Comparison of ENCODE assay signal across 19 cellular contexts in genomic region chr16:85426806-85427205, GRCh38.
DNase-seq lines count a peak whose midpoint lies in the region; ATAC-seq, FAIRE-seq and TF ChIP-seq lines count a peak whose summit lies in the region.
"Had no signal": no experiment of that assay in that cellular context is flagged by ENCODE, and none has a peak within 500 bp of the region (broad histone marks: within the 10 kb centered on the region; RNA-seq: fewer than 3 reads in every experiment).

No MANE protein-coding gene starts in this region.

- no peak overlapping the region for H3K9ac ChIP-seq in H1 (replicated peaks in 1 of 4; ENCODE audit: extremely low read depth in 1 of 4, low read depth in 3 of 4, low read length in 3 of 4)

- H3K27me3 ChIP-seq in right atrium auricular region (no peaks in the 10 kb centered on the region), H1 (replicated peaks in 1 of 4; ENCODE audit: control insufficient read depth in 3 of 4, extremely low read depth in 1 of 4, insufficient read depth in 3 of 4, low read length in 3 of 4) (no peaks in the 10 kb centered on the region), aorta (ENCODE audit: control insufficient read depth in 1 of 2, insufficient read depth in 2 of 2, low read length in 1 of 2) (no peaks in the 10 kb centered on the region)
- H3K27me3 ChIP-seq: SJCRH30 had no signal

- 0 out of 2 replicates have a peak overlapping the region, but pooled peaks have one; percentile 82 for H2AK5ac ChIP-seq in H1 (ENCODE audit: low read depth, low read length)

- no peak overlapping the region for H3K56ac ChIP-seq in H1 (replicated peaks; ENCODE audit: insufficient read length, low read depth, low read length)

- no peak overlapping the region for H4K5ac ChIP-seq in H1 (ENCODE audit: insufficient read length, low read depth, low read length)

- H3K4me3 ChIP-seq in right atrium auricular region (no peak overlapping the region), H1 (ENCODE audit: extremely low read depth in 1 of 4, insufficient read depth in 2 of 4, low read depth in 3 of 4, low read length in 4 of 4) (no peak overlapping the region), aorta (ENCODE audit: low read length in 2 of 2) (no peak overlapping the region), OCI-LY7 (ENCODE audit: low read depth, low read length, poor library complexity, severe bottlenecking) (no peak overlapping the region)
- H3K4me3 ChIP-seq: PC-9, SJCRH30 had no signal

- H3K4me1 ChIP-seq in right atrium auricular region (no peaks in the 10 kb centered on the region), H1 (replicated peaks in 1 of 4; ENCODE audit: control insufficient read depth in 3 of 4, insufficient read depth in 4 of 4, low read length in 3 of 4) (peaks cover 0 to 18% (median 4%) of the 10 kb centered on the region in 4 experiments; a peak in 5 of 7 replicates), aorta (ENCODE audit: control insufficient read depth in 1 of 2, insufficient read depth in 2 of 2, low read length in 2 of 2) (no peaks in the 10 kb centered on the region), OCI-LY7 (ENCODE audit: insufficient read depth, low read length, poor library complexity, severe bottlenecking) (no peaks in the 10 kb centered on the region)
- H3K4me1 ChIP-seq: SJCRH30 had no signal

- no peak overlapping the region for H2BK5ac ChIP-seq in H1 (ENCODE audit: low read depth, low read length)

- no peak overlapping the region for H3K4ac ChIP-seq in H1 (replicated peaks; ENCODE audit: insufficient read length, low read depth, low read length)

- TF ChIP-seq CTCF in right atrium auricular region (IDR thresholded peaks at IDR 0.05) (no peak), H1 (IDR thresholded peaks at IDR 0.05; ENCODE audit: control extremely low read depth in 1 of 3, insufficient read depth in 1 of 3, low read depth in 1 of 3, low read length in 3 of 3) (no peak), OCI-LY7 (conservative IDR thresholded peaks at IDR 0.05; ENCODE audit: low read length) (no peak)

- no peak overlapping the region for H3K4me2 ChIP-seq in H1 (ENCODE audit: insufficient read depth in 1 of 2, low read depth in 2 of 2, low read length in 2 of 2)
- no peak overlapping the region for H3K4me2 ChIP-seq in OCI-LY7 (ENCODE audit: low read length)
- H3K4me2 ChIP-seq: PC-9 had no signal

- no peaks in the 10 kb centered on the region for H3K79me1 ChIP-seq in H1 (ENCODE audit: low read depth, low read length)

- FAIRE-seq in H1 (lab: Jason Lieb, UNC): no peak
- FAIRE-seq: G401.6, H54 had no signal

- no peak overlapping the region for H2BK15ac ChIP-seq in H1 (ENCODE audit: low read length)

- no peak for TF ChIP-seq POLR2A in H1 (IDR thresholded peaks at IDR 0.05; ENCODE audit: control extremely low read depth in 1 of 2, low read depth in 2 of 2, low read length in 2 of 2)

- H4K20me1 ChIP-seq in H1 (replicated peaks in 1 of 2; ENCODE audit: control insufficient read depth in 1 of 2, insufficient read depth in 2 of 2, low read length in 2 of 2) (peaks cover 1 to 4% of the 10 kb centered on the region in 2 experiments), OCI-LY7 (ENCODE audit: insufficient read depth, low read length) (no peaks in the 10 kb centered on the region)

- intact Hi-C loops in Right ventricle myocardium superior (cut with DNase I): no loop called here
- intact Hi-C loops in aorta (cut with DNase I): loop anchor here (10.0 kb wide), 3 partner anchors 122 to 312 kb away; partner anchors contain the start of gene CIBAR2 (in 1 of the 2)
- intact Hi-C loops in OCI-LY7 (cut with micrococcal nuclease; ENCODE audit: unreplicated experiment): loop anchor here (5.0 kb wide), 1 partner anchor 175 kb away; no protein-coding TSS in a partner anchor

- H2BK120ac ChIP-seq in H1 (replicated peaks; ENCODE audit: low read depth, low read length): no peak overlapping the region

- no peaks in the 10 kb centered on the region for H3K9me2 ChIP-seq in OCI-LY7 (ENCODE audit: insufficient read depth, low read length)

- H3K27ac ChIP-seq in right atrium auricular region (no peak overlapping the region), H1 (ENCODE audit: low read depth, low read length) (no peak overlapping the region), aorta (ENCODE audit: low read depth in 1 of 2, low read length in 2 of 2) (no peak overlapping the region), OCI-LY7 (ENCODE audit: low read depth, low read length, poor library complexity, severe bottlenecking) (no peak overlapping the region)
- H3K27ac ChIP-seq: 22Rv1, PC-9, RWPE1, SJCRH30 had no signal

- CTCF ChIA-PET in H1 (lab: Charles Lee; ENCODE audit: partially characterized antibody): interaction anchor here (0.6 to 13.4 kb wide), 15 partner anchors 9 to 175 kb away, joined by 3 to 178 read pairs (median 4); no protein-coding TSS in a partner anchor
- CTCF ChIA-PET in OCI-LY7 (lab: Charles Lee; ENCODE audit: unreplicated experiment): no interaction called here

- no peaks in the 10 kb centered on the region for H3K9me3 ChIP-seq in right atrium auricular region
- no peaks in the 10 kb centered on the region for H3K9me3 ChIP-seq in H1 (ENCODE audit: insufficient read depth in 2 of 2, low read depth in 1 of 2, low read length in 1 of 2)
- no peaks in the 10 kb centered on the region for H3K9me3 ChIP-seq in aorta (ENCODE audit: control insufficient read depth, low read length)
- no peaks in the 10 kb centered on the region for H3K9me3 ChIP-seq in OCI-LY7 (ENCODE audit: low read length)
- H3K9me3 ChIP-seq: SJCRH30 had no signal

- POLR2A ChIA-PET in H1 (lab: Charles Lee; ENCODE audit: partially characterized antibody) (interaction anchor here (1.2 kb wide), 1 partner anchor 21 kb away, joined by 3 read pairs; no protein-coding TSS in a partner anchor), OCI-LY7 (lab: Charles Lee) (no interaction called here)

- DNase-seq in activated CD4-positive, CD25-positive, alpha-beta regulatory T cell treated with anti-CD3 and anti-CD28 coated beads, Interleukin-2, amount 50 U/mL, for 72 hours: peak; percentile 7
- DNase-seq in activated CD4-positive, CD25-positive, alpha-beta regulatory T cell (lab: John Stamatoyannopoulos, UW): no peak
- DNase-seq in Right ventricle myocardium superior (peak; percentile 10), right atrium auricular region (ENCODE audit: low spot score) (no peak), H1 (ENCODE audit: low read depth in 1 of 2, low spot score in 2 of 2) (no peak), aorta (peak; percentile 23 to 56), OCI-LY7 (ENCODE audit: low spot score) (no peak)
- DNase-seq: Karpas-422, NCI-H1417 treated with DMSO at 0.1 percent for 48 hours, NCI-H1930, NCI-H2171, NCI-H526, PC-9 had no signal

- no peak for TF ChIP-seq EP300 in H1 (IDR thresholded peaks at IDR 0.05; ENCODE audit: borderline replicate concordance in 1 of 2, low read depth in 2 of 2, low read length in 2 of 2)

- no peak overlapping the region for H3K23ac ChIP-seq in H1 (ENCODE audit: insufficient read length)

- TF ChIP-seq RAD21 in H1 (IDR thresholded peaks at IDR 0.05 in 1 of 2, conservative IDR thresholded peaks at IDR 0.05 in 1 of 2; ENCODE audit: low read depth in 2 of 2, low read length in 2 of 2): no peak

- no peaks in the 10 kb centered on the region for H3K36me3 ChIP-seq in right atrium auricular region
- H3K36me3 ChIP-seq in H1 (ENCODE audit: control insufficient read depth in 2 of 4, insufficient read depth in 4 of 4, low read length in 3 of 4): no peaks in the 10 kb centered on the region
- no peaks in the 10 kb centered on the region for H3K36me3 ChIP-seq in aorta (ENCODE audit: control insufficient read depth in 1 of 2, insufficient read depth in 2 of 2, low read length in 1 of 2)
- H3K36me3 ChIP-seq in OCI-LY7 (ENCODE audit: insufficient read depth, low read length): no peaks in the 10 kb centered on the region
- H3K36me3 ChIP-seq: SJCRH30 had no signal

- 88% methylated on average over 2 of the region's 2 CpGs; no CpG with 5 or more reads in 1 of the 2 experiments for WGBS in H1 (ENCODE audit: extremely low coverage in 1 of 2, insufficient coverage in 1 of 2, insufficient read length in 1 of 2, insufficient replicate concordance in 2 of 2, low coverage in 1 of 2, low lambda C conversion rate in 2 of 2, missing lambda C conversion rate in 1 of 2), 2 experiments
- 91 to 96% methylated on average over 2 of the region's 2 CpGs for WGBS in aorta, 2 donors

- no peak overlapping the region for H2BK20ac ChIP-seq in H1 (ENCODE audit: low read length)

- H2AFZ ChIP-seq in H1 (ENCODE audit: low read length) (no peak overlapping the region), OCI-LY7 (ENCODE audit: low read length) (no peak overlapping the region)
- H2AFZ ChIP-seq: PC-9 had no signal

- H3K23me2 ChIP-seq in H1 (ENCODE audit: low read depth, low read length): peaks cover 10% of the 10 kb centered on the region; the same call in 1 of the 2 replicates

- H3K79me2 ChIP-seq in H1 (ENCODE audit: control insufficient read depth in 1 of 2, insufficient read depth in 2 of 2, low read length in 2 of 2) (no peaks in the 10 kb centered on the region), OCI-LY7 (ENCODE audit: insufficient read depth, low read depth, low read length) (no peaks in the 10 kb centered on the region)

- ATAC-seq in Right ventricle myocardium superior (ENCODE audit: poor library complexity): no peak
- no peak for ATAC-seq in aorta (ENCODE audit: low FRiP score)
- no peak for ATAC-seq in GM21528 (IDR thresholded peaks at IDR 0.05; ENCODE audit: low FRiP score, unreplicated experiment)

- no peak overlapping the region for H2BK12ac ChIP-seq in H1 (ENCODE audit: low read depth, low read length)

- no peak overlapping the region for H3K18ac ChIP-seq in H1 (ENCODE audit: extremely low read depth, low read length)

- H3K14ac ChIP-seq in H1 (ENCODE audit: insufficient read length): no peak overlapping the region

- no TSS peak for BruUV-seq in OCI-LY7 (replicated peaks; lab: Mats Ljungman, UMichigan)

- no peak overlapping the region for H4K91ac ChIP-seq in H1 (replicated peaks; ENCODE audit: insufficient read length, low read length)

- H4K8ac ChIP-seq in H1 (ENCODE audit: extremely low read depth, insufficient read depth, low read length): no peak overlapping the region

TF ChIP-seq in H1, 55 proteins besides CTCF, POLR2A, EP300 and RAD21 (continues in another document):
- TF ChIP-seq POU5F1 (IDR thresholded peaks at IDR 0.05; ENCODE audit: low read depth, low read length) (no peak), CHD2 (IDR thresholded peaks at IDR 0.05; ENCODE audit: low read length) (no peak), ATF2 (IDR thresholded peaks at IDR 0.05; ENCODE audit: low read length) (no peak), BRCA1 (IDR thresholded peaks at IDR 0.05; ENCODE audit: low read depth, low read length) (no peak)

Comparison
In these comparisons a context has a peak if more than half of its experiments do, and no peak if none do; other contexts are left out.
1. DNase-seq: peak in activated CD4-positive, CD25-positive, alpha-beta regulatory T cell treated with anti-CD3 and anti-CD28 coated beads, Interleukin-2, amount 50 U/mL, for 72 hours (single experiment), Right ventricle myocardium superior (single experiment) and aorta (2 of 2); none in activated CD4-positive, CD25-positive, alpha-beta regulatory T cell (0 of 4), right atrium auricular region (single experiment), H1 (0 of 2) and OCI-LY7 (single experiment).